Comparison of ENCODE assay signal across 8 cellular contexts in the genomic region with DNA sequence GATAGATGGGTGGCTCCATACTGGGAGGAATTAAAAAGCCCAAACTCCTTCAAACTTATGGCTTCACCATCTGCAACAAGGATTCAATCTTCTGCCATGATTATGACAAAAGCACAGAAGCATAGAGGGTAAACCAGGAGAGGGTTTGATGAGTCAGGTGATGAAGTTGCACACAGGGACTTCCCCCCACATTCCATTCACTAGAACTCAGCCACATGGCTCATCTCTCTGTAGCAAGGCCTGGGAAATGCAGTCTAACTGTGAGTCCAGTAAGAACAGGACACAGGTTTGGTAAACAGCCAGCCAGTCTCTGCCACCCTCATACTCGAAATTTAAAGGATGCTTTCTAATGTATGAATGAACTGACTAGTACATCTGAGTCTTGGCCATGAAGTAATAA.
DNase-seq lines count a peak whose midpoint lies in the region; ATAC-seq, FAIRE-seq and TF ChIP-seq lines count a peak whose summit lies in the region.

No MANE protein-coding gene starts in this region.

- FAIRE-seq in GM12892 (lab: Jason Lieb, UNC), result peak; percentile 85

- H3K4me3 Mint-ChIP-seq in brain, result no peak overlapping the region
- H3K4me3 Mint-ChIP-seq in naive thymus-derived CD8-positive, alpha-beta T cell, result no peak overlapping the region

- H3K9me3 Mint-ChIP-seq in brain, result no peaks in the 10 kb centered on the region
- no peaks in the 10 kb centered on the region for H3K9me3 Mint-ChIP-seq in naive thymus-derived CD8-positive, alpha-beta T cell

- ATAC-seq in naive thymus-derived CD8-positive, alpha-beta T cell, result peak in 1 of 2 donors; percentile 48
- ATAC-seq in HG02840 (IDR thresholded peaks at IDR 0.05; ENCODE audit: low FRiP score, unreplicated experiment), result no peak

- POLR2A ChIA-PET in naive thymus-derived CD8-positive, alpha-beta T cell (lab: Charles Lee), result no interaction called here

- no peak for TF ChIP-seq CTCF in brain (conservative IDR thresholded peaks at IDR 0.05)

- TF ChIP-seq POLR2A in GM12892 (IDR thresholded peaks at IDR 0.05; ENCODE audit: low read depth, low read length), result no peak

- DNase-seq in GM12892 (ENCODE audit: insufficient read length) (no peak), LoVo (ENCODE audit: low spot score) (peak; percentile 31), GM19240 (ENCODE audit: insufficient read length, low spot score) (no peak), mesenteric fat pad (ENCODE audit: low spot score) (no peak), NCI-H1092 treated with DMSO at 0.1 percent for 48 hours (lab: John Stamatoyannopoulos, UW) (no peak)
- DNase-seq in naive thymus-derived CD8-positive, alpha-beta T cell, result no peak

- peaks cover 20% of the 10 kb centered on the region for H3K4me1 Mint-ChIP-seq in brain
- peaks cover 41 to 93% (median 86%) of the 10 kb centered on the region in 4 donors for H3K4me1 Mint-ChIP-seq in naive thymus-derived CD8-positive, alpha-beta T cell

- H3K27ac Mint-ChIP-seq in brain, result peak overlapping the region in 3 of 5 experiments; percentile 6 to 84 (median 23)
- peak overlapping the region in 8 of 10 donors; percentile 21 to 69 (median 49) for H3K27ac Mint-ChIP-seq in naive thymus-derived CD8-positive, alpha-beta T cell

- H3K27me3 Mint-ChIP-seq in brain, result no peaks in the 10 kb centered on the region
- no peaks in the 10 kb centered on the region for H3K27me3 Mint-ChIP-seq in naive thymus-derived CD8-positive, alpha-beta T cell

- H3K36me3 Mint-ChIP-seq in brain, result no peaks in the 10 kb centered on the region
- peaks cover 5 to 42% (median 7%) of the 10 kb centered on the region in 3 donors for H3K36me3 Mint-ChIP-seq in naive thymus-derived CD8-positive, alpha-beta T cell
